ENCODE assay signal across 15 cellular contexts in genomic region chr14:70183991-70184390, GRCh38. TPM values are rescaled to one million over a fixed set of nuclear protein-coding genes. Genes with fewer than 3 reads are reported as not detected.
DNase-seq lines count a peak whose midpoint lies in the region; ATAC-seq, FAIRE-seq and TF ChIP-seq lines count a peak whose summit lies in the region.
"Had no signal": no experiment of that assay in that cellular context is flagged by ENCODE, and none has a peak within 500 bp of the region (broad histone marks: within the 10 kb centered on the region; RNA-seq: fewer than 3 reads in every experiment).

No MANE protein-coding gene starts in this region.

- no peak overlapping the region for H4K5ac ChIP-seq in H1 (ENCODE audit: insufficient read length, low read depth, low read length)

- no peak overlapping the region for H4K91ac ChIP-seq in H1 (replicated peaks; ENCODE audit: insufficient read length, low read length)

- H3K18ac ChIP-seq in H1 (ENCODE audit: extremely low read depth, low read length): no peak overlapping the region

- ATAC-seq in GM18517 (IDR thresholded peaks at IDR 0.05; ENCODE audit: unreplicated experiment) (peak; percentile 72), GM21515 (IDR thresholded peaks at IDR 0.05; ENCODE audit: unreplicated experiment) (peak; percentile 58), HG03039 (IDR thresholded peaks at IDR 0.05; ENCODE audit: unreplicated experiment) (peak; percentile 39)
- ATAC-seq: body of pancreas; stimulated activated naive CD8-positive, alpha-beta T cell treated with anti-CD3 and anti-CD28 coated beads, Interleukin-15, amount 100 ng/mL, for 72 hours had no signal

- no peak overlapping the region for H3K27ac ChIP-seq in H1 (ENCODE audit: low read depth, low read length)
- H3K27ac ChIP-seq: body of pancreas had no signal

- H2BK15ac ChIP-seq in H1 (ENCODE audit: low read length): no peak overlapping the region

- no peak overlapping the region for H3K4me2 ChIP-seq in H1 (ENCODE audit: insufficient read depth in 1 of 2, low read depth in 2 of 2, low read length in 2 of 2)

- peaks cover 14 to 28% (median 24%) of the 10 kb centered on the region in 4 experiments; a peak in 6 of 7 replicates for H3K27me3 ChIP-seq in H1 (replicated peaks in 1 of 4; ENCODE audit: control insufficient read depth in 3 of 4, extremely low read depth in 1 of 4, insufficient read depth in 3 of 4, low read length in 3 of 4)

- TF ChIP-seq CTCF in H1 (IDR thresholded peaks at IDR 0.05; ENCODE audit: control extremely low read depth in 1 of 3, insufficient read depth in 1 of 3, low read depth in 1 of 3, low read length in 3 of 3): no peak

- no peak overlapping the region for H2BK120ac ChIP-seq in H1 (replicated peaks; ENCODE audit: low read depth, low read length)

- H3K79me1 ChIP-seq in H1 (ENCODE audit: low read depth, low read length): no peaks in the 10 kb centered on the region

- H2BK12ac ChIP-seq in H1 (ENCODE audit: low read depth, low read length): no peak overlapping the region

- H3K56ac ChIP-seq in H1 (replicated peaks; ENCODE audit: insufficient read length, low read depth, low read length): no peak overlapping the region

- H4K20me1 ChIP-seq in H1 (replicated peaks in 1 of 2; ENCODE audit: control insufficient read depth in 1 of 2, insufficient read depth in 2 of 2, low read length in 2 of 2): no peaks in the 10 kb centered on the region

- TF ChIP-seq POLR2A in H1 (IDR thresholded peaks at IDR 0.05; ENCODE audit: control extremely low read depth in 1 of 2, low read depth in 2 of 2, low read length in 2 of 2): no peak

- no peaks in the 10 kb centered on the region for H3K36me3 ChIP-seq in H1 (ENCODE audit: control insufficient read depth in 2 of 4, insufficient read depth in 4 of 4, low read length in 3 of 4)

- H3K14ac ChIP-seq in H1 (ENCODE audit: insufficient read length): no peak overlapping the region

- no peak overlapping the region for H3K4ac ChIP-seq in H1 (replicated peaks; ENCODE audit: insufficient read length, low read depth, low read length)

- no peak overlapping the region for H2BK20ac ChIP-seq in H1 (ENCODE audit: low read length)

- POLR2A ChIA-PET in H1 (lab: Charles Lee; ENCODE audit: partially characterized antibody): interaction anchor here (1.0 kb wide), 1 partner anchor 71 kb away, joined by 3 read pairs; no protein-coding TSS in a partner anchor

- H3K23me2 ChIP-seq in H1 (ENCODE audit: low read depth, low read length): peaks cover 18% of the 10 kb centered on the region

- FAIRE-seq in H1 (lab: Jason Lieb, UNC): no peak
- FAIRE-seq: keratinocyte had no signal

- WGBS in H1 (ENCODE audit: extremely low coverage in 1 of 2, insufficient coverage in 1 of 2, insufficient read length in 1 of 2, insufficient replicate concordance in 2 of 2, low coverage in 1 of 2, low lambda C conversion rate in 2 of 2, missing lambda C conversion rate in 1 of 2), 2 experiments: 77% methylated on average over 6 of the region's 6 CpGs; no CpG with 5 or more reads in 1 of the 2 experiments

- H2BK5ac ChIP-seq in H1 (ENCODE audit: low read depth, low read length): no peak overlapping the region

- H3K9ac ChIP-seq in H1 (replicated peaks in 1 of 4; ENCODE audit: extremely low read depth in 1 of 4, low read depth in 3 of 4, low read length in 3 of 4): no peak overlapping the region

- H4K8ac ChIP-seq in H1 (ENCODE audit: extremely low read depth, insufficient read depth, low read length): no peak overlapping the region

- no peak overlapping the region for H2AK5ac ChIP-seq in H1 (ENCODE audit: low read depth, low read length)

- peaks cover 0 to 12% (median 4%) of the 10 kb centered on the region in 4 experiments; a peak in 6 of 7 replicates for H3K4me1 ChIP-seq in H1 (replicated peaks in 1 of 4; ENCODE audit: control insufficient read depth in 3 of 4, insufficient read depth in 4 of 4, low read length in 3 of 4)

- H3K9me3 ChIP-seq in H1 (ENCODE audit: insufficient read depth in 2 of 2, low read depth in 1 of 2, low read length in 1 of 2): no peaks in the 10 kb centered on the region
- H3K9me3 ChIP-seq: body of pancreas had no signal

- no peaks in the 10 kb centered on the region for H3K79me2 ChIP-seq in H1 (ENCODE audit: control insufficient read depth in 1 of 2, insufficient read depth in 2 of 2, low read length in 2 of 2)

- H3K4me3 ChIP-seq in H1 (ENCODE audit: extremely low read depth in 1 of 4, insufficient read depth in 2 of 4, low read depth in 3 of 4, low read length in 4 of 4): no peak overlapping the region
- H3K4me3 ChIP-seq: body of pancreas had no signal

- TF ChIP-seq RAD21 in H1 (IDR thresholded peaks at IDR 0.05 in 1 of 2, conservative IDR thresholded peaks at IDR 0.05 in 1 of 2; ENCODE audit: low read depth in 2 of 2, low read length in 2 of 2): no peak

- no peak for TF ChIP-seq EP300 in H1 (IDR thresholded peaks at IDR 0.05; ENCODE audit: borderline replicate concordance in 1 of 2, low read depth in 2 of 2, low read length in 2 of 2)

- CTCF ChIA-PET in H1 (lab: Charles Lee; ENCODE audit: partially characterized antibody): interaction anchor here (0.7 to 1.5 kb wide), 5 partner anchors 9 to 139 kb away, joined by 3 to 6 read pairs (median 3); no protein-coding TSS in a partner anchor

- no peak for DNase-seq in H1 (ENCODE audit: low read depth in 1 of 2, low spot score in 2 of 2)
- DNase-seq in NCI-H748 (lab: John Stamatoyannopoulos, UW; ENCODE audit: unreplicated experiment): no peak
- DNase-seq in AML-193 (lab: John Stamatoyannopoulos, UW): no peak
- no peak for DNase-seq in stimulated activated CD4-positive, alpha-beta T cell treated with anti-CD3 and anti-CD28 coated beads, Interleukin-4, amount 100 ng/mL, for 1 hour
- no peak for DNase-seq in medulla oblongata (ENCODE audit: extremely low spot score)
- DNase-seq: activated effector memory CD4-positive, alpha-beta T cell treated with anti-CD3 and anti-CD28 coated beads, Interleukin-2, amount 50 U/mL, for 16 hours; body of pancreas; DND-41; foreskin melanocyte; NCI-H446; stimulated activated naive CD8-positive, alpha-beta T cell treated with anti-CD3 and anti-CD28 coated beads, Interleukin-15, amount 100 ng/mL, for 72 hours had no signal

- H3K23ac ChIP-seq in H1 (ENCODE audit: insufficient read length): no peak overlapping the region

- H2AFZ ChIP-seq in H1 (ENCODE audit: low read length): peak overlapping the region; percentile 19; the same call in 1 of the 2 replicates

TF ChIP-seq in H1, 55 proteins besides CTCF, POLR2A, EP300 and RAD21:
- TF ChIP-seq GTF2F1 (IDR thresholded peaks at IDR 0.05; ENCODE audit: borderline replicate concordance, low read depth, low read length): no peak
- TF ChIP-seq BRCA1 (IDR thresholded peaks at IDR 0.05; ENCODE audit: low read depth, low read length): no peak
- TF ChIP-seq CREB1 (IDR thresholded peaks at IDR 0.05): no peak
- TF ChIP-seq SP1 (IDR thresholded peaks at IDR 0.05; ENCODE audit: low read depth, low read length): no peak
- TF ChIP-seq CBX8 (IDR thresholded peaks at IDR 0.05; ENCODE audit: borderline replicate concordance, low read depth, low read length): no peak
- no peak for TF ChIP-seq HDAC2 (IDR thresholded peaks at IDR 0.05; ENCODE audit: borderline replicate concordance in 1 of 2, low read depth in 2 of 2, low read length in 2 of 2)
- no peak for TF ChIP-seq TBP (IDR thresholded peaks at IDR 0.05; ENCODE audit: low read depth, low read length)
- TF ChIP-seq CEBPB (IDR thresholded peaks at IDR 0.05; ENCODE audit: low read depth, low read length): no peak
- no peak for TF ChIP-seq SIN3A (conservative IDR thresholded peaks at IDR 0.05 in 1 of 2, IDR thresholded peaks at IDR 0.05 in 1 of 2; ENCODE audit: low read depth in 1 of 2, low read length in 2 of 2)
- TF ChIP-seq POLR2AphosphoS5 (IDR thresholded peaks at IDR 0.05; ENCODE audit: low read depth, low read length): no peak
- no peak for TF ChIP-seq KDM5A (IDR thresholded peaks at IDR 0.05; ENCODE audit: low read length)
- TF ChIP-seq KDM1A (IDR thresholded peaks at IDR 0.05; ENCODE audit: borderline replicate concordance, low read length): no peak
- no peak for TF ChIP-seq EGR1 (IDR thresholded peaks at IDR 0.05; ENCODE audit: borderline replicate concordance, low read depth, low read length)
- no peak for TF ChIP-seq RFX5 (IDR thresholded peaks at IDR 0.05; ENCODE audit: borderline replicate concordance, low read depth, low read length)
- no peak for TF ChIP-seq POU5F1 (IDR thresholded peaks at IDR 0.05; ENCODE audit: low read depth, low read length)
- TF ChIP-seq, protein P1, sequence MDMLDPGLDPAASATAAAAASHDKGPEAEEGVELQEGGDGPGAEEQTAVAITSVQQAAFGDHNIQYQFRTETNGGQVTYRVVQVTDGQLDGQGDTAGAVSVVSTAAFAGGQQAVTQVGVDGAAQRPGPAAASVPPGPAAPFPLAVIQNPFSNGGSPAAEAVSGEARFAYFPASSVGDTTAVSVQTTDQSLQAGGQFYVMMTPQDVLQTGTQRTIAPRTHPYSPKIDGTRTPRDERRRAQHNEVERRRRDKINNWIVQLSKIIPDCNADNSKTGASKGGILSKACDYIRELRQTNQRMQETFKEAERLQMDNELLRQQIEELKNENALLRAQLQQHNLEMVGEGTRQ (IDR thresholded peaks at IDR 0.05; ENCODE audit: low read length): no peak

RNA-seq across cellular contexts. Expression of gene SLC8A3, which starts 4.8 kb away (rescaled TPM):
- 1.0 and 1.1 TPM in 2 replicates for total RNA-seq in H1 (2021; fragmentation: NEBNext Ultra II Directional; extraction: Animal tissue kit (Norgen Biotek cat#: 25700))
- polyA plus RNA-seq in H1 (2011; rRNA removed): 0.33 and 0.38 TPM in 2 replicates
- polyA plus RNA-seq in H1 (2011; cell fraction: cytosol; rRNA removed): 0.57 TPM
- 0.66 TPM for polyA plus RNA-seq in H1 (2011; cell fraction: nucleus; rRNA removed)
- 0.50 to 0.72 TPM (median 0.60 TPM) in 4 replicates for polyA plus RNA-seq in H1 (2012, experiment 1 of 2)
- 0.20 TPM for polyA plus RNA-seq in H1 (2012, experiment 2 of 2)
- 1.8 TPM for polyA plus RNA-seq in H1 (2013, experiment 1 of 2)
- polyA plus RNA-seq in H1 (2013, experiment 2 of 2): 1.7 TPM
- polyA minus RNA-seq in H1 (2011; rRNA and poly(A)+ RNA removed): 2.3 and 2.7 TPM in 2 replicates
- 1.3 TPM for polyA minus RNA-seq in H1 (2011; cell fraction: cytosol; rRNA and poly(A)+ RNA removed)
- polyA minus RNA-seq in H1 (2011; cell fraction: nucleus; rRNA and poly(A)+ RNA removed): 2.5 TPM
- polyA plus RNA-seq: keratinocyte had no signal
